Comparison of ENCODE assay signal across 8 cellular contexts in the genomic region with DNA sequence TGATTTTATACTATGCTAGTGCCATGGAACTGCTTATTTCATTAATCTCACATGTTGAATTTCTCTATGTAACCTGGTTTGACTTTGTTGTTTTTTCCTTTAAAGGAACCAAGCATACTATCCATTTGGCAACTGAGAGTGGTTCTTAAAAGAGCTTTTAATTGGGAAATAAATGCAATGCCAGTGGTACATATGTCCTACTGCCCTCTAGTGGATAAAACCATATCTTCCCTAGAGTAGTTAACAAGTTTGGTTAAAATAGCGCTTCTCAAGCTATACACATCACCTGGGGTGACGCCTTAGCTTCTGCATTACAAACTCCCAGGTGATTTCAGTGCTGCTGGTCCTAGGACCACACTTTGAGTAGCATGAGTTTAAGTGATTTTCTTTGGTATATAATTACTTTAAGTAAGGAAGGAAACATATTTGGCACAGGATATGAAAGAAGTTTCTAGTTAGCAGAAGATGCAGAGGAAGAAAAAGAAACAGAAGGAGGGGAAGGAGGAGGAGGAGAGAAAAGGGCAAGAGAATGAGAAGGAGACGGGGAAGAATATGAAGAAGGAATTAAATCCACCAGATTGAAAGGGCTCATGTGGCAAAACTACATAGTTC. TPM values are rescaled to one million over a fixed set of nuclear protein-coding genes. Genes with fewer than 3 reads are reported as not detected.
DNase-seq lines count a peak whose midpoint lies in the region; ATAC-seq, FAIRE-seq and TF ChIP-seq lines count a peak whose summit lies in the region.

No MANE protein-coding gene starts in this region.

- H3K9ac ChIP-seq in astrocyte (ENCODE audit: low read length) (no peak overlapping the region), kidney (ENCODE audit: low read length in 2 of 2) (no peak overlapping the region)

- POLR2A ChIA-PET in CD4-positive, alpha-beta memory T cell (lab: Charles Lee; ENCODE audit: partially characterized antibody), result no interaction called here

- no peak for DNase-seq in GM12864 (ENCODE audit: low read depth)
- DNase-seq in NCI-H1930 (lab: John Stamatoyannopoulos, UW), result peak; percentile 28 to 55
- DNase-seq in astrocyte (ENCODE audit: low read depth), result no peak
- DNase-seq in kidney, result no peak
- no peak for DNase-seq in CD4-positive, alpha-beta memory T cell
- DNase-seq in stimulated activated CD4-positive, alpha-beta T cell treated with anti-CD3 and anti-CD28 coated beads, Interleukin-4, amount 100 ng/mL, for 1 hour, result no peak
- no peak for DNase-seq in Peyer's patch

- H3K4me3 ChIP-seq in GM12864 (ENCODE audit: low read depth, low read length) (no peak overlapping the region), astrocyte (ENCODE audit: insufficient read depth, low read depth, low read length) (no peak overlapping the region), kidney (ENCODE audit: low read length in 2 of 2) (no peak overlapping the region), Peyer's patch (no peak overlapping the region)
- no peak overlapping the region for H3K4me3 ChIP-seq in CD4-positive, alpha-beta memory T cell (ENCODE audit: low read length in 2 of 2)

- H3K27me3 ChIP-seq in astrocyte (ENCODE audit: insufficient read depth, low read length) (no peaks in the 10 kb centered on the region), Peyer's patch (no peaks in the 10 kb centered on the region)
- H3K27me3 ChIP-seq in CD4-positive, alpha-beta memory T cell (ENCODE audit: insufficient read depth, low read length), result no peaks in the 10 kb centered on the region

- H3K27ac Mint-ChIP-seq in astrocyte (ENCODE audit: unreplicated experiment), result no peak overlapping the region
- no peak overlapping the region for H3K27ac Mint-ChIP-seq in CD4-positive, alpha-beta memory T cell

- H3K9me3 Mint-ChIP-seq in astrocyte (ENCODE audit: unreplicated experiment), result no peaks in the 10 kb centered on the region
- no peaks in the 10 kb centered on the region for H3K9me3 Mint-ChIP-seq in CD4-positive, alpha-beta memory T cell

- H3K27me3 Mint-ChIP-seq in astrocyte (ENCODE audit: low read depth, unreplicated experiment), result no peaks in the 10 kb centered on the region
- no peaks in the 10 kb centered on the region for H3K27me3 Mint-ChIP-seq in CD4-positive, alpha-beta memory T cell

- FAIRE-seq in astrocyte (lab: Jason Lieb, UNC), result no peak
- no peak for FAIRE-seq in kidney (lab: Jason Lieb, UNC)

- H3K4me3 Mint-ChIP-seq in astrocyte (ENCODE audit: unreplicated experiment), result no peak overlapping the region
- H3K4me3 Mint-ChIP-seq in CD4-positive, alpha-beta memory T cell, result no peak overlapping the region

- ATAC-seq in HG02678 (IDR thresholded peaks at IDR 0.05; ENCODE audit: unreplicated experiment), result peak; percentile 70

- TF ChIP-seq CTCF in GM12864 (IDR thresholded peaks at IDR 0.05; ENCODE audit: low read depth, low read length, missing control alignments) (peak; percentile 60), astrocyte (IDR thresholded peaks at IDR 0.05; ENCODE audit: insufficient read depth, low read depth, low read length) (peak; percentile 60), kidney (IDR thresholded peaks at IDR 0.05; ENCODE audit: borderline replicate concordance, extremely low read depth, insufficient read depth) (peak; percentile 34), Peyer's patch (IDR thresholded peaks at IDR 0.05) (peak in 3 of 6 experiments; percentile 11 to 29 (median 17))

- H3K27ac ChIP-seq in astrocyte (ENCODE audit: low read depth, low read length), result no peak overlapping the region
- H3K27ac ChIP-seq in kidney (ENCODE audit: low read depth in 2 of 2, low read length in 2 of 2), result no peak overlapping the region
- H3K27ac ChIP-seq in CD4-positive, alpha-beta memory T cell (ENCODE audit: low read depth, low read length), result no peak overlapping the region
- no peak overlapping the region for H3K27ac ChIP-seq in Peyer's patch

- H3K4me1 ChIP-seq in astrocyte (ENCODE audit: insufficient read depth, low read length) (no peaks in the 10 kb centered on the region), kidney (ENCODE audit: control insufficient read depth in 1 of 2, insufficient read depth in 1 of 2, low read depth in 1 of 2, low read length in 2 of 2) (no peaks in the 10 kb centered on the region), Peyer's patch (no peaks in the 10 kb centered on the region)
- no peaks in the 10 kb centered on the region for H3K4me1 ChIP-seq in CD4-positive, alpha-beta memory T cell (ENCODE audit: insufficient read depth, low read length)

- no peaks in the 10 kb centered on the region for H3K36me3 Mint-ChIP-seq in astrocyte (ENCODE audit: low read depth, unreplicated experiment)
- H3K36me3 Mint-ChIP-seq in CD4-positive, alpha-beta memory T cell, result no peaks in the 10 kb centered on the region

- H3K4me1 Mint-ChIP-seq in astrocyte (ENCODE audit: low read depth, unreplicated experiment), result no peaks in the 10 kb centered on the region
- H3K4me1 Mint-ChIP-seq in CD4-positive, alpha-beta memory T cell, result no peaks in the 10 kb centered on the region

- no peak overlapping the region for H2AFZ ChIP-seq in astrocyte (ENCODE audit: low read depth, low read length)

- H3K79me2 ChIP-seq in astrocyte (ENCODE audit: insufficient read depth, low read length), result no peaks in the 10 kb centered on the region

- H3K4me2 ChIP-seq in astrocyte (ENCODE audit: low read length), result no peak overlapping the region

- TF ChIP-seq POLR2A in Peyer's patch (IDR thresholded peaks at IDR 0.05), result no peak

- H3K36me3 ChIP-seq in astrocyte (ENCODE audit: insufficient read depth, low read length) (no peaks in the 10 kb centered on the region), kidney (ENCODE audit: control insufficient read depth in 1 of 2, insufficient read depth in 2 of 2, low read length in 2 of 2) (no peaks in the 10 kb centered on the region), Peyer's patch (no peaks in the 10 kb centered on the region)
- no peaks in the 10 kb centered on the region for H3K36me3 ChIP-seq in CD4-positive, alpha-beta memory T cell (ENCODE audit: insufficient read depth, low read length)

- H3K9me3 ChIP-seq in astrocyte (ENCODE audit: insufficient read depth, low read depth, low read length) (no peaks in the 10 kb centered on the region), kidney (ENCODE audit: control insufficient read depth in 1 of 2, low read length in 2 of 2) (no peaks in the 10 kb centered on the region), Peyer's patch (no peaks in the 10 kb centered on the region)
- H3K9me3 ChIP-seq in CD4-positive, alpha-beta memory T cell (ENCODE audit: control insufficient read depth in 1 of 2, low read length in 2 of 2), result no peaks in the 10 kb centered on the region

- intact Hi-C loops in kidney (cut with DNase I), result no loop called here
- intact Hi-C loops in CD4-positive, alpha-beta memory T cell (cut with micrococcal nuclease), result no loop called here

- no peaks in the 10 kb centered on the region for H4K20me1 ChIP-seq in astrocyte (ENCODE audit: insufficient read depth, low read length)

- CTCF ChIA-PET in CD4-positive, alpha-beta memory T cell (lab: Charles Lee; ENCODE audit: partially characterized antibody), result no interaction called here

RNA-seq across cellular contexts. Expression of a gene that starts 56.8 kb away (rescaled TPM):
- total RNA-seq in astrocyte (not detected in 2 replicates), kidney (6.3 TPM), Peyer's patch (10 to 100 TPM in 1 of 4 donors, 1 to 10 TPM in 2, under 1 TPM in 1; 0.53 to 10.9 (median 4.8) TPM)
- polyA plus RNA-seq in kidney (ENCODE audit: insufficient read depth, low read depth, low replicate concordance), result 0.19 TPM
- not detected for total RNA-seq in CD4-positive, alpha-beta memory T cell
- polyA plus RNA-seq in CD4-positive, alpha-beta memory T cell, result not detected

Comparison
In these comparisons a context has a peak if more than half of its experiments do, and no peak if none do; other contexts are left out.
1. DNase-seq: peak in NCI-H1930 (2 of 2); none in GM12864 (single experiment), astrocyte (single experiment), kidney (single experiment), CD4-positive, alpha-beta memory T cell (0 of 5), stimulated activated CD4-positive, alpha-beta T cell treated with anti-CD3 and anti-CD28 coated beads, Interleukin-4, amount 100 ng/mL, for 1 hour (single experiment) and Peyer's patch (0 of 3).